In the genomic region with DNA sequence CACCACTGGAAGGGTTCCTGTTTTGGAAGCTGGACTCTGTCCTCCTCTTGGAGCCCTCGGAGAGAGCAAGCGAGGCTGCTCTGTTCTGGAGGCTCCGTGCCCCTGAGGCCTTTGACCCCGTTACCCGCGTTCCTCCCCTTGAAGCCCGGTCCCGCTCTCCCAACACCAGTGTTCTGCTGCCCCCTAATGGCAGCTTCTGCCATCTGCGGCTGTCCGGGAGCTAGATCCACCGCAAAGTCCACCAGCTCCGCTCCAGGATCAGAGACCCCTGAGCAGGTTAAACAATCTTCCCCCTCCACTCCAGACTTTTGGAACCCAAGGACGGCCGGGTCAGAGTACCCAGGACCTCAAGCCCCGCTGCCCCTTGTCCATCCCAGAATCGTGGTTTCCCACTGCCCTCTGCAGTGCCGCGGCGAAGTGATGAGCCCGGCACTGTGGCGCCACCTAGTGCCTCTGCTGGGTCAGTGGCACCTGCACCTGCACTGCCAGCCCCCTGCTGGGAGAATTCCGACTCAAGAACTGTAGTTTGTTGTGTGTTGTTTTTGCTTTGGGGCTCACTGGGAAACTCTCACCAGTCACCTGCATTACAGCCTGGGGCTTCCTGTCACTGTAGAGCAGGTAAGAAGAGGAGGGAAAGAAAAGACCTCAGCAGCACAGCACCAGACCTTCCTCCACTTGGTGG, we compare ENCODE assay signal across 8 cellular contexts.
A peak's percentile ranks its signal among the peaks of the same experiment; 100 is the strongest.
DNase-seq lines count a peak whose midpoint lies in the region; TF ChIP-seq lines count a peak whose summit lies in the region.

No MANE protein-coding gene starts in this region.

- peaks cover 4% of the 10 kb centered on the region for H3K4me1 Mint-ChIP-seq in activated T-helper 2 cell treated with anti-CD3 and anti-CD28 coated beads, Interferon-gamma antibody, Interleukin-2, Interleukin-4, amounts not matched to agents 10 μg/mL and 5 μg/mL and 100 μg/mL, durations not matched to agents 14 hours and 24 hours and 36 hours (ENCODE audit: low read depth)
- peaks cover 6% of the 10 kb centered on the region for H3K4me1 Mint-ChIP-seq in nephron progenitor cell

- peak overlapping the region; percentile 71 for H3K27ac Mint-ChIP-seq in activated T-helper 2 cell treated with anti-CD3 and anti-CD28 coated beads, Interferon-gamma antibody, Interleukin-2, Interleukin-4, amounts not matched to agents 10 μg/mL and 5 μg/mL and 100 μg/mL, durations not matched to agents 14 hours and 24 hours and 36 hours
- no peak overlapping the region for H3K27ac Mint-ChIP-seq in nephron progenitor cell

- H3K4me3 ChIP-seq in H7 (ENCODE audit: insufficient read depth, low read depth, low read length) (peak overlapping the region; percentile 49), LNCaP clone FGC (ENCODE audit: low read depth, low read length) (peak overlapping the region; percentile 54)

- no peaks in the 10 kb centered on the region for H3K9me3 Mint-ChIP-seq in activated T-helper 2 cell treated with anti-CD3 and anti-CD28 coated beads, Interferon-gamma antibody, Interleukin-2, Interleukin-4, amounts not matched to agents 10 μg/mL and 5 μg/mL and 100 μg/mL, durations not matched to agents 14 hours and 24 hours and 36 hours
- H3K9me3 Mint-ChIP-seq in nephron progenitor cell = no peaks in the 10 kb centered on the region

- no peaks in the 10 kb centered on the region for H3K36me3 Mint-ChIP-seq in activated T-helper 2 cell treated with anti-CD3 and anti-CD28 coated beads, Interferon-gamma antibody, Interleukin-2, Interleukin-4, amounts not matched to agents 10 μg/mL and 5 μg/mL and 100 μg/mL, durations not matched to agents 14 hours and 24 hours and 36 hours (ENCODE audit: low read depth)
- no peaks in the 10 kb centered on the region for H3K36me3 Mint-ChIP-seq in nephron progenitor cell (ENCODE audit: low read depth)

- DNase-seq in DMS79 treated with DMSO at 0.1 percent for 48 hours (lab: John Stamatoyannopoulos, UW) (peak; percentile 92), H7 (peak; percentile 94), LNCaP clone FGC (ENCODE audit: low read depth) (peak; percentile 45), RPMI7951 (ENCODE audit: low read depth) (peak; percentile 62), fibroblast of the conjunctiva (ENCODE audit: low read depth) (peak; percentile 57), nephron progenitor cell (peak; percentile 91)
- DNase-seq in activated T-helper 2 cell treated with anti-CD3 and anti-CD28 coated beads, Interferon-gamma antibody, Interleukin-2, Interleukin-4, amounts not matched to agents 10 μg/mL and 5 μg/mL and 100 μg/mL, durations not matched to agents 14 hours and 24 hours and 36 hours (ENCODE audit: low spot score) = peak; percentile 77
- peak; percentile 78 for DNase-seq in stimulated activated naive CD4-positive, alpha-beta T cell treated with Interleukin-2 at 50 U/mL for 16 hours (lab: John Stamatoyannopoulos, UW)

- H3K36me3 ChIP-seq in H7 (replicated peaks; ENCODE audit: control insufficient read depth, insufficient read depth, low read length) = no peaks in the 10 kb centered on the region

- peaks cover 9% of the 10 kb centered on the region for H3K27me3 Mint-ChIP-seq in activated T-helper 2 cell treated with anti-CD3 and anti-CD28 coated beads, Interferon-gamma antibody, Interleukin-2, Interleukin-4, amounts not matched to agents 10 μg/mL and 5 μg/mL and 100 μg/mL, durations not matched to agents 14 hours and 24 hours and 36 hours (ENCODE audit: low read depth)
- H3K27me3 Mint-ChIP-seq in nephron progenitor cell (ENCODE audit: low read depth, poor library complexity) = peaks cover 26% of the 10 kb centered on the region

- intact Hi-C loops in activated T-helper 2 cell treated with anti-CD3 and anti-CD28 coated beads, Interferon-gamma antibody, Interleukin-2, Interleukin-4, amounts not matched to agents 10 μg/mL and 5 μg/mL and 100 μg/mL, durations not matched to agents 14 hours and 24 hours and 36 hours (cut with micrococcal nuclease) = loop anchor here (1.0 kb wide), 2 partner anchors 44 to 242 kb away; no protein-coding TSS in a partner anchor

- peak; percentile 99 for TF ChIP-seq CTCF in LNCaP clone FGC (IDR thresholded peaks at IDR 0.05; ENCODE audit: control insufficient read depth, extremely low read depth, insufficient read depth)
- TF ChIP-seq CTCF in nephron progenitor cell (IDR thresholded peaks at IDR 0.05) = peak; percentile 99

- H3K4me3 Mint-ChIP-seq in activated T-helper 2 cell treated with anti-CD3 and anti-CD28 coated beads, Interferon-gamma antibody, Interleukin-2, Interleukin-4, amounts not matched to agents 10 μg/mL and 5 μg/mL and 100 μg/mL, durations not matched to agents 14 hours and 24 hours and 36 hours (ENCODE audit: low read depth) = peak overlapping the region; percentile 91
- peak overlapping the region; percentile 90 for H3K4me3 Mint-ChIP-seq in nephron progenitor cell

- peaks cover 3% of the 10 kb centered on the region; the same call in 1 of the 2 replicates for H3K27me3 ChIP-seq in H7 (ENCODE audit: control insufficient read depth, insufficient read depth, low read length)

Comparison
In these comparisons a context has a peak if more than half of its experiments do, and no peak if none do; other contexts are left out.
1. Peak in every context shown above with its lines: DNase-seq and H3K4me3 ChIP-seq.